Comparison of ENCODE assay signal across 16 cellular contexts in genomic region chr17:4068918-4069317, GRCh38.
DNase-seq lines count a peak whose midpoint lies in the region; ATAC-seq and TF ChIP-seq lines count a peak whose summit lies in the region.
"Had no signal": no experiment of that assay in that cellular context is flagged by ENCODE, and none has a peak within 500 bp of the region (broad histone marks: within the 10 kb centered on the region; RNA-seq: fewer than 3 reads in every experiment).

No MANE protein-coding gene starts in this region.

- no peak overlapping the region for H3K27ac ChIP-seq in lower lobe of right lung

- intact Hi-C loops in lower lobe of right lung (cut with DNase I): no loop called here

- no peaks in the 10 kb centered on the region for H3K27me3 Mint-ChIP-seq in activated naive CD4-positive, alpha-beta T cell treated with anti-CD3 and anti-CD28 coated beads, Interleukin-2, amount 50 U/mL, for 24 hours
- H3K27me3 Mint-ChIP-seq in T-helper 17 cell: no peaks in the 10 kb centered on the region
- H3K27me3 Mint-ChIP-seq: CD4-positive, CD25-positive, alpha-beta regulatory T cell had no signal

- no peaks in the 10 kb centered on the region for H3K4me1 Mint-ChIP-seq in activated naive CD4-positive, alpha-beta T cell treated with anti-CD3 and anti-CD28 coated beads, Interleukin-2, amount 50 U/mL, for 24 hours
- no peaks in the 10 kb centered on the region for H3K4me1 Mint-ChIP-seq in T-helper 17 cell

- H3K27me3 ChIP-seq in lower lobe of right lung (ENCODE audit: low read depth): no peaks in the 10 kb centered on the region
- H3K27me3 ChIP-seq: BE2C had no signal

- H3K4me3 Mint-ChIP-seq in activated naive CD4-positive, alpha-beta T cell treated with anti-CD3 and anti-CD28 coated beads, Interleukin-2, amount 50 U/mL, for 24 hours: no peak overlapping the region
- H3K4me3 Mint-ChIP-seq in T-helper 17 cell: no peak overlapping the region
- H3K4me3 Mint-ChIP-seq: CD4-positive, CD25-positive, alpha-beta regulatory T cell had no signal

- H3K27ac Mint-ChIP-seq in activated naive CD4-positive, alpha-beta T cell treated with anti-CD3 and anti-CD28 coated beads, Interleukin-2, amount 50 U/mL, for 24 hours: peak overlapping the region; percentile 1
- H3K27ac Mint-ChIP-seq in T-helper 17 cell: peak overlapping the region; percentile 73

- H3K9me3 ChIP-seq in T-helper 17 cell (ENCODE audit: control insufficient read depth, low read length, poor library complexity, severe bottlenecking) (no peaks in the 10 kb centered on the region), lower lobe of right lung (no peaks in the 10 kb centered on the region)
- H3K9me3 ChIP-seq: BE2C had no signal

- peaks cover 100% of the 10 kb centered on the region for H3K36me3 ChIP-seq in lower lobe of right lung

- H3K9me3 Mint-ChIP-seq in activated naive CD4-positive, alpha-beta T cell treated with anti-CD3 and anti-CD28 coated beads, Interleukin-2, amount 50 U/mL, for 24 hours: no peaks in the 10 kb centered on the region
- H3K9me3 Mint-ChIP-seq: CD4-positive, CD25-positive, alpha-beta regulatory T cell had no signal

- H3K4me1 ChIP-seq in lower lobe of right lung: peaks cover 10% of the 10 kb centered on the region
- H3K4me1 ChIP-seq: BE2C had no signal

- no peak overlapping the region for H3K4me3 ChIP-seq in choroid plexus epithelial cell (ENCODE audit: low read depth, low read length)
- H3K4me3 ChIP-seq in lower lobe of right lung: no peak overlapping the region

- TF ChIP-seq CTCF in choroid plexus epithelial cell (conservative IDR thresholded peaks at IDR 0.05; ENCODE audit: low read depth, low read length) (no peak), lower lobe of right lung (IDR thresholded peaks at IDR 0.05) (no peak)

- peaks cover 13% of the 10 kb centered on the region for H3K36me3 Mint-ChIP-seq in activated naive CD4-positive, alpha-beta T cell treated with anti-CD3 and anti-CD28 coated beads, Interleukin-2, amount 50 U/mL, for 24 hours
- H3K36me3 Mint-ChIP-seq in T-helper 17 cell (ENCODE audit: low read depth): peaks cover 12% of the 10 kb centered on the region

- ATAC-seq in T-helper 17 cell (no peak), lower lobe of right lung (no peak)

- DNase-seq in activated naive CD4-positive, alpha-beta T cell (lab: John Stamatoyannopoulos, UW): no peak
- DNase-seq in T-helper 17 cell (no peak), choroid plexus epithelial cell (ENCODE audit: low read depth) (peak; percentile 48), NCI-H446 (lab: John Stamatoyannopoulos, UW) (no peak), NCI-H226 (no peak), lower lobe of right lung (no peak)
- DNase-seq: ACHN; BE2C; C1 segment of cervical spinal cord; CD4-positive, CD25-positive, alpha-beta regulatory T cell; DMS153; DMS79; GDM1; GOT3; H7 had no signal
